In the genomic region with DNA sequence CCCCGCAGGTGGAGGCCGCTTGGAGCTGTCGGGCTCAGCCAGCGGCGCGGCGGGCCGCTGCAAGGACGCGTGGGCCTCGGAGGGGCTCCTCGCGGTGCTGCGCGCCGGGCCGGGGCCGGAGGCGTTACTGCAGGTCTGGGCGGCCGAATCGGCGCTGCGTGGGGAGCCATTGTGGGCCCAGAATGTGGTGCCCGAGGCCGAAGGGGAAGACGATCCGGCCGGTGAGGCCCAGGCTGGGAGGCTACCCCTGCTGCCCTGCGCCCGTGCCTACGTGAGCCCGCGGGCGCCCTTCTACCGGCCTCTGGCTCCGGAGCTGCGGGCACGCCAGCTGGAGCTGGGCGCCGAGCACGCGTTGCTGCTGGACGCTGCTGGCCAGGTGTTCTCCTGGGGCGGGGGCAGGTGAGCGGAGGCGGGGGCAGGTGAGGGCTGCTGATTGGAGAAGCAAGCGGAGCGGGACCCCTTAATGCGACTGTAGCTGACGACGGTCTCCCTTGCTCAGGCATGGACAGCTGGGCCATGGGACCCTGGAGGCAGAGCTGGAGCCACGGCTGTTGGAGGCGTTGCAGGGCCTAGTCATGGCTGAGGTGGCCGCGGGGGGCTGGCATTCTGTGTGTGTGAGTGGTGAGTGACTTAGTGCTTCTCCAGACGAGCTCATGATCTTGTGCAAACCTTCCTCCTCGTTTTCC, we compare ENCODE assay signal across 8 cellular contexts. TPM values are rescaled to one million over a fixed set of nuclear protein-coding genes. Genes with fewer than 3 reads are reported as not detected.
DNase-seq lines count a peak whose midpoint lies in the region; TF ChIP-seq lines count a peak whose summit lies in the region.

No MANE protein-coding gene starts in this region.

- peak overlapping the region; percentile 79 for H3K27ac Mint-ChIP-seq in activated T-cell treated with anti-CD3 and anti-CD28 coated beads, Interleukin-2, amount 50 U/mL, for 24 hours

- intact Hi-C loops in mammary epithelial cell (cut with micrococcal nuclease) = loop anchor here (2.0 kb wide), 2 partner anchors 36 to 314 kb away; no protein-coding TSS in a partner anchor

- no TSS peak for BruUV-seq in mammary epithelial cell (replicated peaks; lab: Mats Ljungman, UMichigan)

- H3K27ac ChIP-seq in mammary epithelial cell (ENCODE audit: insufficient read depth, low read depth, low read length) (no peak overlapping the region), layer of hippocampus (ENCODE audit: low read depth, low read length) (peak overlapping the region; percentile 71), suprapubic skin (peak overlapping the region; percentile 40)

- H3K27me3 Mint-ChIP-seq in activated T-cell treated with anti-CD3 and anti-CD28 coated beads, Interleukin-2, amount 50 U/mL, for 24 hours = no peaks in the 10 kb centered on the region

- H3K36me3 Mint-ChIP-seq in activated T-cell treated with anti-CD3 and anti-CD28 coated beads, Interleukin-2, amount 50 U/mL, for 24 hours (ENCODE audit: low read depth) = peaks cover 79% of the 10 kb centered on the region

- no peaks in the 10 kb centered on the region for H3K79me2 ChIP-seq in mammary epithelial cell (ENCODE audit: insufficient read depth, low read length)

- DNase-seq in activated T-cell treated with anti-CD3 and anti-CD28 coated beads, Interleukin-2, amount 50 U/mL, for 24 hours = no peak
- DNase-seq in activated T-cell treated with anti-CD3 and anti-CD28 coated beads, Interleukin-2, amount 50 U/mL, for 48 hours = no peak
- DNase-seq in mammary epithelial cell (no peak), suprapubic skin (ENCODE audit: low spot score in 2 of 2) (no peak), GM20000 (ENCODE audit: low spot score) (no peak), HuH-7 (ENCODE audit: low spot score) (no peak), HAP-1 (ENCODE audit: low spot score in 2 of 2) (no peak)

- H2AFZ ChIP-seq in mammary epithelial cell (ENCODE audit: low read depth, low read length) = peak overlapping the region; percentile 92

- H3K4me3 Mint-ChIP-seq in activated T-cell treated with anti-CD3 and anti-CD28 coated beads, Interleukin-2, amount 50 U/mL, for 24 hours = peak overlapping the region; percentile 67

- H3K4me1 ChIP-seq in mammary epithelial cell (ENCODE audit: insufficient read depth, low read length) (peaks cover 19% of the 10 kb centered on the region), suprapubic skin (peaks cover 42% of the 10 kb centered on the region), HAP-1 (peaks cover 10% of the 10 kb centered on the region)

- peak overlapping the region; percentile 95 for H3K4me2 ChIP-seq in mammary epithelial cell (ENCODE audit: insufficient read depth, low read depth, low read length)

- H3K27me3 ChIP-seq in mammary epithelial cell (ENCODE audit: insufficient read depth, low read length) (no peaks in the 10 kb centered on the region), layer of hippocampus (ENCODE audit: control insufficient read depth, insufficient read depth, low read length) (no peaks in the 10 kb centered on the region), suprapubic skin (no peaks in the 10 kb centered on the region), HAP-1 (ENCODE audit: low read depth) (no peaks in the 10 kb centered on the region)

- peak overlapping the region; percentile 45 to 60 (median 46) for H3K4me3 ChIP-seq in mammary epithelial cell (replicated peaks in 1 of 3; ENCODE audit: insufficient read depth in 1 of 3, low read depth in 2 of 3, low read length in 3 of 3)
- H3K4me3 ChIP-seq in suprapubic skin = peak overlapping the region; percentile 72
- no peak overlapping the region for H3K4me3 ChIP-seq in HAP-1

- H3K36me3 ChIP-seq in mammary epithelial cell (ENCODE audit: insufficient read depth, low read length) (peaks cover 9% of the 10 kb centered on the region), suprapubic skin (peaks cover 34% of the 10 kb centered on the region), HAP-1 (replicated peaks) (peaks cover 58% of the 10 kb centered on the region)

- WGBS in mammary epithelial cell (ENCODE audit: low coverage, missing lambda C conversion rate) = 30% methylated on average over 41 of the region's 58 CpGs
- WGBS in suprapubic skin = 47% methylated on average over 9 of the region's 58 CpGs

- H3K9ac ChIP-seq in mammary epithelial cell (ENCODE audit: insufficient read depth, low read length) = no peak overlapping the region

- peaks cover 23% of the 10 kb centered on the region for H3K4me1 Mint-ChIP-seq in activated T-cell treated with anti-CD3 and anti-CD28 coated beads, Interleukin-2, amount 50 U/mL, for 24 hours (ENCODE audit: low read depth)

- TF ChIP-seq EP300 in suprapubic skin (IDR thresholded peaks at IDR 0.05) = no peak

- H4K20me1 ChIP-seq in mammary epithelial cell (ENCODE audit: insufficient read depth, low read length) = no peaks in the 10 kb centered on the region

- H3K9me3 ChIP-seq in mammary epithelial cell (replicated peaks; ENCODE audit: insufficient read depth, low read length) (no peaks in the 10 kb centered on the region), suprapubic skin (no peaks in the 10 kb centered on the region), HAP-1 (no peaks in the 10 kb centered on the region)

- in situ Hi-C loops in mammary epithelial cell (cut with MboI; ENCODE audit: low sequenced_read_pairs in 2 of 2) = no loop called here
- in situ Hi-C loops in HAP-1 (cut with MboI; ENCODE audit: low sequenced_read_pairs) = loop anchor here (5.0 to 25.0 kb wide), 2 partner anchors 35 to 1345 kb away; a partner anchor contains a TSS

- dilution Hi-C loops in mammary epithelial cell (cut with HindIII; ENCODE audit: low sequenced_read_pairs) = no loop called here

- CTCF ChIA-PET in mammary epithelial cell (lab: Charles Lee; ENCODE audit: low non-redundant PET) = interaction anchor here (0.5 to 1.5 kb wide), 4 partner anchors 25 to 1020 kb away, joined by 5 to 21 read pairs (median 16); a partner anchor contains a TSS

- H3K9me3 Mint-ChIP-seq in activated T-cell treated with anti-CD3 and anti-CD28 coated beads, Interleukin-2, amount 50 U/mL, for 24 hours = no peaks in the 10 kb centered on the region

- TF ChIP-seq POLR2A in suprapubic skin (IDR thresholded peaks at IDR 0.05) = no peak

- TF ChIP-seq CTCF in mammary epithelial cell (conservative IDR thresholded peaks at IDR 0.05 in 1 of 2, IDR thresholded peaks at IDR 0.05 in 1 of 2; ENCODE audit: extremely low read depth in 1 of 2, insufficient read depth in 1 of 2, low read depth in 1 of 2, low read length in 2 of 2) = no peak
- no peak for TF ChIP-seq CTCF in suprapubic skin (IDR thresholded peaks at IDR 0.05)
- no peak for TF ChIP-seq CTCF in GM20000 (IDR thresholded peaks at IDR 0.05; ENCODE audit: extremely low read depth, missing control alignments)

RNA-seq across cellular contexts. Expression of a gene that starts 2.6 kb away (rescaled TPM):
- total RNA-seq in mammary epithelial cell = 10 to 100 TPM; 10.0 to 14.7 TPM
- polyA plus RNA-seq in mammary epithelial cell = 6.5 TPM
- polyA minus RNA-seq in mammary epithelial cell = 1.4 TPM
- total RNA-seq in suprapubic skin = 10 to 100 TPM; 12.9 to 25.4 (median 17.9) TPM

RNA-seq across cellular contexts. Expression of a gene that starts 22.2 kb away (rescaled TPM):
- total RNA-seq in mammary epithelial cell (10 to 100 TPM; 76.7 to 86.2 TPM), suprapubic skin (10 to 100 TPM; 52.4 to 94.5 (median 67.8) TPM)
- 64.5 TPM for polyA plus RNA-seq in mammary epithelial cell
- polyA minus RNA-seq in mammary epithelial cell = 55.1 TPM

RNA-seq across cellular contexts. Expression of a gene that starts 24.9 kb away (rescaled TPM):
- 10 to 100 TPM; 10.5 to 16.2 TPM for total RNA-seq in mammary epithelial cell
- polyA plus RNA-seq in mammary epithelial cell = 12.7 TPM
- polyA minus RNA-seq in mammary epithelial cell = not detected
- total RNA-seq in suprapubic skin = 100 to 1,000 TPM in 1 of 4 donors, 10 to 100 TPM in 3; 13.5 to 119 (median 17.0) TPM

RNA-seq across cellular contexts. Expression of a gene that starts 37.1 kb away (rescaled TPM):
- total RNA-seq in mammary epithelial cell (100 to 1,000 TPM in 1 of 2 donors, 1 to 10 TPM in 1; 4.5 to 100 TPM), suprapubic skin (10 to 100 TPM; 17.6 to 41.2 (median 34.6) TPM)
- 169 TPM for polyA plus RNA-seq in mammary epithelial cell
- 175 TPM for polyA minus RNA-seq in mammary epithelial cell

RNA-seq across cellular contexts. Expression of a gene that starts 54.1 kb away (rescaled TPM):
- 10 to 100 TPM; 11.5 to 12.5 TPM for total RNA-seq in mammary epithelial cell
- 8.7 TPM for polyA plus RNA-seq in mammary epithelial cell
- polyA minus RNA-seq in mammary epithelial cell = 46.6 TPM
- 10 to 100 TPM; 51.3 to 91.9 (median 62.2) TPM for total RNA-seq in suprapubic skin
